In genomic region chr12:81639196-81639595, GRCh38 we compare ENCODE assay signal across 17 cellular contexts.
DNase-seq lines count a peak whose midpoint lies in the region; ATAC-seq and TF ChIP-seq lines count a peak whose summit lies in the region.
"Had no signal": no experiment of that assay in that cellular context is flagged by ENCODE, and none has a peak within 500 bp of the region (broad histone marks: within the 10 kb centered on the region; RNA-seq: fewer than 3 reads in every experiment).

No MANE protein-coding gene starts in this region.

- H3K4me1 ChIP-seq in mucosa of descending colon (ENCODE audit: low read depth) (no peaks in the 10 kb centered on the region), tibial artery (no peaks in the 10 kb centered on the region)

- in situ Hi-C loops in brain microvascular endothelial cell (cut with HindIII; ENCODE audit: low pct_ligation_motif_present, low sequenced_read_pairs), result no loop called here

- H3K36me3 ChIP-seq in brain microvascular endothelial cell (replicated peaks) (no peaks in the 10 kb centered on the region), mucosa of descending colon (ENCODE audit: low read depth) (no peaks in the 10 kb centered on the region), tibial artery (no peaks in the 10 kb centered on the region)

- H3K27ac ChIP-seq in brain microvascular endothelial cell, result no peak overlapping the region
- H3K27ac ChIP-seq in tibial artery, result no peak overlapping the region
- H3K27ac ChIP-seq: KMS-11 had no signal

- ATAC-seq in mucosa of descending colon, result no peak
- no peak for ATAC-seq in HG03159 (IDR thresholded peaks at IDR 0.05; ENCODE audit: unreplicated experiment)
- ATAC-seq: HepG2 had no signal

- H3K27me3 ChIP-seq in brain microvascular endothelial cell (replicated peaks) (no peaks in the 10 kb centered on the region), tibial artery (no peaks in the 10 kb centered on the region)

- H3K4me3 ChIP-seq in brain microvascular endothelial cell (ENCODE audit: low read depth, low read length) (no peak overlapping the region), mucosa of descending colon (no peak overlapping the region), tibial artery (no peak overlapping the region)

- H3K9me3 ChIP-seq in mucosa of descending colon, result no peaks in the 10 kb centered on the region
- H3K9me3 ChIP-seq in tibial artery, result no peaks in the 10 kb centered on the region

- no peak for TF ChIP-seq CTCF in brain microvascular endothelial cell (IDR thresholded peaks at IDR 0.05; ENCODE audit: low read depth, low read length, missing control alignments)
- no peak for TF ChIP-seq CTCF in mucosa of descending colon (IDR thresholded peaks at IDR 0.05)
- no peak for TF ChIP-seq CTCF in tibial artery (IDR thresholded peaks at IDR 0.05)

- intact Hi-C loops in cardiac septum (cut with DNase I) (no loop called here), mucosa of descending colon (cut with DNase I, micrococcal nuclease) (no loop called here), tibial artery (cut with DNase I; ENCODE audit: low total_unique reads) (no loop called here)

- DNase-seq in A172 (ENCODE audit: low spot score) (peak; percentile 6), HT1080 (ENCODE audit: low read depth) (peak; percentile 61), brain microvascular endothelial cell (peak; percentile 50), iris pigment epithelial cell (ENCODE audit: low read depth) (peak; percentile 36), cardiac septum (ENCODE audit: low spot score) (no peak), mucosa of descending colon (no peak), tibial artery (no peak)
- DNase-seq: COR-L47, H9, MM.1S, NCI-H1105 treated with DMSO at 0.1 percent for 48 hours, NCI-H187, NCI-H510A treated with DMSO at 0.1 percent for 48 hours, SHP77 had no signal

Comparison
In these comparisons a context has a peak if more than half of its experiments do, and no peak if none do; other contexts are left out.
1. DNase-seq: peak in A172 (single experiment), HT1080 (single experiment), brain microvascular endothelial cell (single experiment) and iris pigment epithelial cell (single experiment); none in cardiac septum (single experiment), mucosa of descending colon (0 of 3) and tibial artery (0 of 2).